In genomic region chr3:43406637-43407023, GRCh38 we compare ENCODE assay signal across 21 cellular contexts.
DNase-seq lines count a peak whose midpoint lies in the region; ATAC-seq and TF ChIP-seq lines count a peak whose summit lies in the region.
"Had no signal": no experiment of that assay in that cellular context is flagged by ENCODE, and none has a peak within 500 bp of the region (broad histone marks: within the 10 kb centered on the region; RNA-seq: fewer than 3 reads in every experiment).

No MANE protein-coding gene starts in this region.

- H4K20me1 ChIP-seq in PC-9 (ENCODE audit: insufficient read depth), result no peaks in the 10 kb centered on the region

- peak overlapping the region; percentile 2 to 72 (median 54) for H3K27ac ChIP-seq in heart right ventricle
- H3K27ac ChIP-seq in layer of hippocampus (ENCODE audit: low read depth, low read length), result peak overlapping the region; percentile 3
- peak overlapping the region; percentile 65 for H3K27ac ChIP-seq in skeletal muscle tissue (ENCODE audit: low read depth, low read length)
- no peak overlapping the region for H3K27ac ChIP-seq in sigmoid colon
- H3K27ac ChIP-seq in PC-9, result no peak overlapping the region

- no peaks in the 10 kb centered on the region for H3K79me2 ChIP-seq in PC-9 (ENCODE audit: low read depth)

- CTCF ChIA-PET in PC-9 (lab: Charles Lee), result no interaction called here

- H3K36me3 Mint-ChIP-seq in brain, result peaks cover 17% of the 10 kb centered on the region

- intact Hi-C loops in heart right ventricle (cut with DNase I) (no loop called here), Right ventricle myocardium inferior (cut with DNase I) (no loop called here), sigmoid colon (cut with DNase I) (no loop called here), PC-9 (cut with micrococcal nuclease; ENCODE audit: unreplicated experiment) (no loop called here)

- no peaks in the 10 kb centered on the region for H3K27me3 Mint-ChIP-seq in brain

- no peak for TF ChIP-seq CTCF in heart right ventricle (IDR thresholded peaks at IDR 0.05)
- TF ChIP-seq CTCF in brain (conservative IDR thresholded peaks at IDR 0.05), result no peak
- no peak for TF ChIP-seq CTCF in sigmoid colon (IDR thresholded peaks at IDR 0.05)
- no peak for TF ChIP-seq CTCF in PC-9 (conservative IDR thresholded peaks at IDR 0.05)

- H3K4me2 ChIP-seq in PC-9, result no peak overlapping the region

- DNase-seq in heart right ventricle (no peak), Right ventricle myocardium inferior (ENCODE audit: missing footprints) (no peak), sigmoid colon (no peak), PC-9 (no peak)
- DNase-seq: Calu3, DMS79 treated with DMSO at 0.1 percent for 48 hours, GF-D8, Kasumi-1, NCI-H1105, NCI-H146, NCI-H1930, NCI-H2107, NCI-H446, NCI-H524 treated with DMSO at 0.1 percent for 48 hours, NCI-H774, SHP77 had no signal

- H3K27ac Mint-ChIP-seq in brain, result peak overlapping the region; percentile 64 to 88 (median 65)

- H2AFZ ChIP-seq in PC-9, result no peak overlapping the region

- H3K36me3 ChIP-seq in heart right ventricle (no peaks in the 10 kb centered on the region), skeletal muscle tissue (ENCODE audit: control insufficient read depth in 3 of 3, insufficient read depth in 3 of 3, low read length in 3 of 3) (peaks cover 0 to 2% (median 0%) of the 10 kb centered on the region in 3 donors), sigmoid colon (no peaks in the 10 kb centered on the region), PC-9 (ENCODE audit: low read depth) (no peaks in the 10 kb centered on the region)

- H3K4me1 ChIP-seq in heart right ventricle (peaks cover 0 to 13% (median 7%) of the 10 kb centered on the region in 9 donors), skeletal muscle tissue (ENCODE audit: control insufficient read depth in 3 of 3, insufficient read depth in 3 of 3, low read length in 3 of 3) (peaks cover 3 to 9% (median 6%) of the 10 kb centered on the region in 3 donors), sigmoid colon (peaks cover 0 to 14% (median 4%) of the 10 kb centered on the region in 4 donors), PC-9 (replicated peaks; ENCODE audit: insufficient read depth) (no peaks in the 10 kb centered on the region)

- no peak for TF ChIP-seq EP300 in sigmoid colon (IDR thresholded peaks at IDR 0.05)

- H3K27me3 ChIP-seq in heart right ventricle, result no peaks in the 10 kb centered on the region
- peaks cover 2% of the 10 kb centered on the region for H3K27me3 ChIP-seq in layer of hippocampus (ENCODE audit: control insufficient read depth, insufficient read depth, low read length)
- no peaks in the 10 kb centered on the region for H3K27me3 ChIP-seq in skeletal muscle tissue (ENCODE audit: control insufficient read depth in 3 of 3, insufficient read depth in 3 of 3, low read length in 3 of 3)
- H3K27me3 ChIP-seq in sigmoid colon, result no peaks in the 10 kb centered on the region
- H3K27me3 ChIP-seq in PC-9 (ENCODE audit: insufficient read depth, low read depth), result no peaks in the 10 kb centered on the region

- TF ChIP-seq POLR2A in sigmoid colon (IDR thresholded peaks at IDR 0.05), result no peak

- WGBS in heart right ventricle, 2 donors, result 87 to 89% methylated on average over 4 of the region's 4 CpGs
- WGBS in sigmoid colon, 2 donors, result 92 to 96% methylated on average over 4 of the region's 4 CpGs

- peaks cover 40% of the 10 kb centered on the region for H3K4me1 Mint-ChIP-seq in brain

- POLR2A ChIA-PET in PC-9 (lab: Charles Lee; ENCODE audit: unreplicated experiment), result no interaction called here

- H3K4me3 Mint-ChIP-seq in brain, result no peak overlapping the region

- peaks cover 0 to 2% (median 0%) of the 10 kb centered on the region in 5 experiments for H3K9me3 Mint-ChIP-seq in brain

- H3K4me3 ChIP-seq in heart right ventricle, result no peak overlapping the region
- H3K4me3 ChIP-seq in skeletal muscle tissue (ENCODE audit: low read length in 3 of 3), result peak overlapping the region in 2 of 3 donors; percentile 31 to 49
- no peak overlapping the region for H3K4me3 ChIP-seq in sigmoid colon
- H3K4me3 ChIP-seq in PC-9, result no peak overlapping the region

- H3K9me3 ChIP-seq in heart right ventricle, result no peaks in the 10 kb centered on the region
- no peaks in the 10 kb centered on the region for H3K9me3 ChIP-seq in skeletal muscle tissue (ENCODE audit: control insufficient read depth in 3 of 3, low read length in 3 of 3)
- no peaks in the 10 kb centered on the region for H3K9me3 ChIP-seq in sigmoid colon
- no peaks in the 10 kb centered on the region for H3K9me3 ChIP-seq in PC-9 (ENCODE audit: insufficient read depth, low read depth)

- ATAC-seq in heart right ventricle (peak in 1 of 8 donors; percentile 13), Right ventricle myocardium inferior (no peak), GM19395 (IDR thresholded peaks at IDR 0.05; ENCODE audit: unreplicated experiment) (no peak)
- ATAC-seq: HCT116 had no signal

- no peaks in the 10 kb centered on the region for H3K9me2 ChIP-seq in PC-9 (ENCODE audit: insufficient read depth)

- no peaks in the 10 kb centered on the region for H3F3A ChIP-seq in PC-9 (ENCODE audit: insufficient read depth, low read depth)

- no TSS peak for BruUV-seq in PC-9 (replicated peaks; lab: Mats Ljungman, UMichigan)

- peak overlapping the region in 1 of 3 donors; percentile 24 for H3K9ac ChIP-seq in skeletal muscle tissue (ENCODE audit: low read depth in 1 of 3, low read length in 3 of 3)

Comparison
In these comparisons a context has a peak if more than half of its experiments do, and no peak if none do; other contexts are left out.
1. H3K27ac ChIP-seq: peak in heart right ventricle (10 of 10), layer of hippocampus (single experiment) and skeletal muscle tissue (single experiment); none in sigmoid colon (0 of 4) and PC-9 (single experiment).
2. H3K4me3 ChIP-seq: peak in skeletal muscle tissue (2 of 3); none in heart right ventricle (0 of 10), sigmoid colon (0 of 4) and PC-9 (single experiment).